In genomic region chr16:81560979-81561657, GRCh38 we compare ENCODE assay signal across 19 cellular contexts.
DNase-seq lines count a peak whose midpoint lies in the region; ATAC-seq and TF ChIP-seq lines count a peak whose summit lies in the region.
"Had no signal": no experiment of that assay in that cellular context is flagged by ENCODE, and none has a peak within 500 bp of the region (broad histone marks: within the 10 kb centered on the region; RNA-seq: fewer than 3 reads in every experiment).

No MANE protein-coding gene starts in this region.

- no peak for TF ChIP-seq POLR2A in thyroid gland (IDR thresholded peaks at IDR 0.05)

- intact Hi-C loops in PC-9 (cut with micrococcal nuclease; ENCODE audit: unreplicated experiment): no loop called here
- intact Hi-C loops in naive thymus-derived CD4-positive, alpha-beta T cell (cut with micrococcal nuclease): no loop called here
- intact Hi-C loops in thyroid gland (cut with DNase I): no loop called here

- H3K79me2 ChIP-seq in PC-9 (ENCODE audit: low read depth): peaks cover 89% of the 10 kb centered on the region

- H3K4me3 ChIP-seq in PC-9 (no peak overlapping the region), thyroid gland (replicated peaks in 1 of 3) (no peak overlapping the region)
- H3K4me3 ChIP-seq in naive thymus-derived CD4-positive, alpha-beta T cell (ENCODE audit: low read length): no peak overlapping the region
- H3K4me3 ChIP-seq: esophagus muscularis mucosa had no signal

- H3F3A ChIP-seq in PC-9 (ENCODE audit: insufficient read depth, low read depth): peaks cover 36% of the 10 kb centered on the region; the same call in 1 of the 2 replicates

- CTCF ChIA-PET in PC-9 (lab: Charles Lee): no interaction called here
- CTCF ChIA-PET in naive thymus-derived CD4-positive, alpha-beta T cell (lab: Charles Lee): interaction anchor here (0.6 kb wide), 1 partner anchor 530 kb away, joined by 3 read pairs; no protein-coding TSS in a partner anchor

- no peaks in the 10 kb centered on the region for H3K9me2 ChIP-seq in PC-9 (ENCODE audit: insufficient read depth)

- peak overlapping the region; percentile 53 for H3K27ac Mint-ChIP-seq in endothelial cell (ENCODE audit: unreplicated experiment)
- peak overlapping the region in 5 of 9 donors; percentile 25 to 45 (median 28) for H3K27ac Mint-ChIP-seq in naive thymus-derived CD4-positive, alpha-beta T cell
- H3K27ac Mint-ChIP-seq in activated T-helper 17 cell treated with anti-CD3 and anti-CD28 coated beads, Interleukin-2, amount 50 U/mL, for 72 hours: no peak overlapping the region
- H3K27ac Mint-ChIP-seq: CD4-positive, alpha-beta T cell had no signal

- in situ Hi-C loops in Caki2 (cut with HindIII; ENCODE audit: low pct_unique_long_range_greater_than_20kb, low sequenced_read_pairs): no loop called here

- H3K27me3 Mint-ChIP-seq in endothelial cell (ENCODE audit: unreplicated experiment): peaks cover 8% of the 10 kb centered on the region
- H3K27me3 Mint-ChIP-seq in naive thymus-derived CD4-positive, alpha-beta T cell: no peaks in the 10 kb centered on the region
- no peaks in the 10 kb centered on the region for H3K27me3 Mint-ChIP-seq in activated T-helper 17 cell treated with anti-CD3 and anti-CD28 coated beads, Interleukin-2, amount 50 U/mL, for 72 hours
- H3K27me3 Mint-ChIP-seq: CD4-positive, alpha-beta T cell; stimulated activated naive CD8-positive, alpha-beta T cell treated with anti-CD3 and anti-CD28 coated beads, Interleukin-15, amount 100 ng/mL, for 72 hours had no signal

- H3K9me3 Mint-ChIP-seq in endothelial cell (ENCODE audit: unreplicated experiment): no peaks in the 10 kb centered on the region
- H3K9me3 Mint-ChIP-seq in naive thymus-derived CD4-positive, alpha-beta T cell: no peaks in the 10 kb centered on the region
- H3K9me3 Mint-ChIP-seq in activated T-helper 17 cell treated with anti-CD3 and anti-CD28 coated beads, Interleukin-2, amount 50 U/mL, for 72 hours: no peaks in the 10 kb centered on the region
- H3K9me3 Mint-ChIP-seq: activated naive CD4-positive, alpha-beta T cell treated with anti-CD3 and anti-CD28 coated beads for 36 hours; CD4-positive, alpha-beta T cell; nephron; stimulated activated naive CD8-positive, alpha-beta T cell treated with anti-CD3 and anti-CD28 coated beads, Interleukin-15, amount 100 ng/mL, for 72 hours had no signal

- POLR2A ChIA-PET in PC-9 (lab: Charles Lee; ENCODE audit: unreplicated experiment): no interaction called here
- POLR2A ChIA-PET in naive thymus-derived CD4-positive, alpha-beta T cell (lab: Charles Lee): no interaction called here

- 87 to 96% methylated on average over 8 of the region's 8 CpGs for WGBS in thyroid gland, 2 donors

- H2AFZ ChIP-seq in PC-9: no peak overlapping the region

- H3K36me3 ChIP-seq in PC-9 (ENCODE audit: low read depth) (no peaks in the 10 kb centered on the region), thyroid gland (no peaks in the 10 kb centered on the region)
- H3K36me3 ChIP-seq in naive thymus-derived CD4-positive, alpha-beta T cell (ENCODE audit: control insufficient read depth in 2 of 3, insufficient read depth in 3 of 3, low read length in 3 of 3): peaks cover 0 to 8% (median 0%) of the 10 kb centered on the region in 3 experiments
- H3K36me3 ChIP-seq: esophagus muscularis mucosa had no signal

- H3K9me3 ChIP-seq in PC-9 (ENCODE audit: insufficient read depth, low read depth) (no peaks in the 10 kb centered on the region), thyroid gland (no peaks in the 10 kb centered on the region)
- no peaks in the 10 kb centered on the region for H3K9me3 ChIP-seq in naive thymus-derived CD4-positive, alpha-beta T cell (ENCODE audit: control insufficient read depth in 2 of 3, low read length in 3 of 3)
- H3K9me3 ChIP-seq: esophagus muscularis mucosa had no signal

- no peak for ATAC-seq in naive thymus-derived CD4-positive, alpha-beta T cell
- no peak for ATAC-seq in activated T-helper 17 cell treated with anti-CD3 and anti-CD28 coated beads, Interleukin-2, amount 50 U/mL, for 72 hours (replicated peaks)
- no peak for ATAC-seq in foreskin keratinocyte
- ATAC-seq: stimulated activated naive CD8-positive, alpha-beta T cell treated with anti-CD3 and anti-CD28 coated beads, Interleukin-15, amount 100 ng/mL, for 72 hours had no signal

- H3K27me3 ChIP-seq in PC-9 (ENCODE audit: insufficient read depth, low read depth) (no peaks in the 10 kb centered on the region), foreskin keratinocyte (no peaks in the 10 kb centered on the region), thyroid gland (no peaks in the 10 kb centered on the region)
- H3K27me3 ChIP-seq in naive thymus-derived CD4-positive, alpha-beta T cell (ENCODE audit: control insufficient read depth in 2 of 2, insufficient read depth in 2 of 2, low read length in 2 of 2): no peaks in the 10 kb centered on the region
- H3K27me3 ChIP-seq: esophagus muscularis mucosa had no signal

- peak overlapping the region; percentile 4 for H3K4me3 Mint-ChIP-seq in endothelial cell (ENCODE audit: unreplicated experiment)
- H3K4me3 Mint-ChIP-seq in naive thymus-derived CD4-positive, alpha-beta T cell: no peak overlapping the region
- H3K4me3 Mint-ChIP-seq in activated T-helper 17 cell treated with anti-CD3 and anti-CD28 coated beads, Interleukin-2, amount 50 U/mL, for 72 hours: no peak overlapping the region
- H3K4me3 Mint-ChIP-seq: activated naive CD4-positive, alpha-beta T cell treated with anti-CD3 and anti-CD28 coated beads for 36 hours; CD4-positive, alpha-beta T cell; nephron; stimulated activated naive CD8-positive, alpha-beta T cell treated with anti-CD3 and anti-CD28 coated beads, Interleukin-15, amount 100 ng/mL, for 72 hours had no signal

- H4K20me1 ChIP-seq in PC-9 (ENCODE audit: insufficient read depth): peaks cover 16% of the 10 kb centered on the region

- no peak for TF ChIP-seq CTCF in PC-9 (conservative IDR thresholded peaks at IDR 0.05)
- no peak for TF ChIP-seq CTCF in endothelial cell (IDR thresholded peaks at IDR 0.05; ENCODE audit: unreplicated experiment)
- no peak for TF ChIP-seq CTCF in foreskin keratinocyte (conservative IDR thresholded peaks at IDR 0.05)
- TF ChIP-seq CTCF in thyroid gland (IDR thresholded peaks at IDR 0.05): no peak

- H3K4me2 ChIP-seq in PC-9: peak overlapping the region; percentile 14; the same call in 1 of the 2 replicates

- H3K4me1 ChIP-seq in PC-9 (replicated peaks; ENCODE audit: insufficient read depth): peaks cover 38% of the 10 kb centered on the region
- H3K4me1 ChIP-seq in naive thymus-derived CD4-positive, alpha-beta T cell (ENCODE audit: control insufficient read depth in 2 of 2, insufficient read depth in 2 of 2, low read length in 2 of 2): no peaks in the 10 kb centered on the region
- peaks cover 7% of the 10 kb centered on the region for H3K4me1 ChIP-seq in foreskin keratinocyte
- peaks cover 5 to 6% of the 10 kb centered on the region in 2 donors for H3K4me1 ChIP-seq in thyroid gland

- H3K36me3 Mint-ChIP-seq in endothelial cell (ENCODE audit: low read depth, unreplicated experiment): no peaks in the 10 kb centered on the region
- peaks cover 0 to 28% (median under 1%) of the 10 kb centered on the region in 5 donors for H3K36me3 Mint-ChIP-seq in naive thymus-derived CD4-positive, alpha-beta T cell
- no peaks in the 10 kb centered on the region for H3K36me3 Mint-ChIP-seq in activated T-helper 17 cell treated with anti-CD3 and anti-CD28 coated beads, Interleukin-2, amount 50 U/mL, for 72 hours (ENCODE audit: low read depth)

- DNase-seq in Caki2 (ENCODE audit: low read depth): peak; percentile 64
- peak in 1 of 2 experiments; percentile 62 for DNase-seq in PC-9
- DNase-seq in endothelial cell (ENCODE audit: low spot score): no peak
- DNase-seq in naive thymus-derived CD4-positive, alpha-beta T cell: no peak
- no peak for DNase-seq in activated T-cell treated with anti-CD3 and anti-CD28 coated beads, Interleukin-2, amount 50 U/mL, for 48 hours
- DNase-seq in foreskin keratinocyte: no peak
- DNase-seq in thyroid gland: no peak
- DNase-seq: activated CD4-positive, alpha-beta T cell treated with anti-CD3 and anti-CD28 coated beads for 4 hours; activated naive CD4-positive, alpha-beta T cell treated with anti-CD3 and anti-CD28 coated beads for 36 hours; CD4-positive, alpha-beta T cell; dermis blood vessel endothelial cell; kidney; NCI-H2029; NCI-H510A; stimulated activated naive CD8-positive, alpha-beta T cell treated with anti-CD3 and anti-CD28 coated beads, Interleukin-15, amount 100 ng/mL, for 72 hours; T-helper 9 cell had no signal

- H3K4me1 Mint-ChIP-seq in endothelial cell (ENCODE audit: unreplicated experiment): peaks cover 11% of the 10 kb centered on the region
- peaks cover 6 to 44% (median 23%) of the 10 kb centered on the region in 7 donors for H3K4me1 Mint-ChIP-seq in naive thymus-derived CD4-positive, alpha-beta T cell
- H3K4me1 Mint-ChIP-seq in activated T-helper 17 cell treated with anti-CD3 and anti-CD28 coated beads, Interleukin-2, amount 50 U/mL, for 72 hours: peaks cover 16% of the 10 kb centered on the region

- BruUV-seq in PC-9 (replicated peaks; lab: Mats Ljungman, UMichigan): no TSS peak

- H3K27ac ChIP-seq in PC-9 (peak overlapping the region; percentile 14; the same call in 1 of the 2 replicates), foreskin keratinocyte (no peak overlapping the region), thyroid gland (no peak overlapping the region)
- H3K27ac ChIP-seq in naive thymus-derived CD4-positive, alpha-beta T cell (ENCODE audit: low read depth, low read length): no peak overlapping the region
- H3K27ac ChIP-seq: esophagus muscularis mucosa had no signal
